Comparison of ENCODE assay signal across 8 cellular contexts in the genomic region with DNA sequence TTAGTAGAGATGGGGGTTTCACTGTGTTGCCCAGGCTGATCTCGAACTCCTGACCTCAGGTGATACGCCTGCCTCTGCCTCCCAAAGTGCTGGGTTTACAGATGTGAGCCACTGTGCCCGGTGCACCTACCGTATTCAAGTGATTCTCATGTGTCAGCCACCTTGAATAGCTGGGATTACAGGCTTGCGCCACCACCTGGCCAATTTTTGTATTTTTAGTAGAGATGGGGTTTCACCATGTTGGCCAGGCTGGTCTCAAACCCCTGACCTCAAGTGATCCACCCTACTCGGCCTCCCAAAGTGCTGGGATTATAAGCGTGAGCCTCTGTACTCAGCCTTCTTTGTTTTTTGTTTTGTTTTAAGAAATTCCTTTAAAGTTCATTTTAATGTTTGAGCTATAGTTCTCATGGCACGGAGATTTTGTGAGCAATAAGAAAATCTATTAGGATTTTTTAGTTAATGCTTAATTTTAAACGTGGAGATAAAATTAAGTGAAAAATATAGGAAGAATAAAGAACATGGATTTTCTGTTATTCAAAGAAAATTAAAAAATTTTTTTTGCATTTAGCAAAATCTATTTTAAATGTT.
DNase-seq lines count a peak whose midpoint lies in the region; ATAC-seq, FAIRE-seq and TF ChIP-seq lines count a peak whose summit lies in the region.

No MANE protein-coding gene starts in this region.

- H3K9me3 ChIP-seq in lung (ENCODE audit: control insufficient read depth in 2 of 2, insufficient read depth in 1 of 2, low read length in 1 of 2) = no peaks in the 10 kb centered on the region
- H3K9me3 ChIP-seq in thyroid gland = no peaks in the 10 kb centered on the region

- WGBS in lung, 2 donors = 74 to 76% methylated on average over 9 of the region's 9 CpGs
- 84% methylated on average over 9 of the region's 9 CpGs for WGBS in thyroid gland, 2 donors

- POLR2A ChIA-PET in GM10248 (lab: Yijun Ruan, JAX) = interaction anchor here (0.9 kb wide), 1 partner anchor 243 kb away, joined by 3 read pairs; a partner anchor contains a TSS

- intact Hi-C loops in thyroid gland (cut with DNase I) = no loop called here

- no peak overlapping the region for H3K4me3 ChIP-seq in brain microvascular endothelial cell (ENCODE audit: low read depth, low read length)
- no peak overlapping the region for H3K4me3 ChIP-seq in lung
- H3K4me3 ChIP-seq in thyroid gland (replicated peaks in 1 of 3) = no peak overlapping the region

- no peaks in the 10 kb centered on the region for H3K36me3 ChIP-seq in brain microvascular endothelial cell (replicated peaks)
- no peaks in the 10 kb centered on the region for H3K36me3 ChIP-seq in lung (ENCODE audit: control insufficient read depth in 2 of 2, insufficient read depth in 2 of 2, low read length in 2 of 2)
- no peaks in the 10 kb centered on the region for H3K36me3 ChIP-seq in thyroid gland

- in situ Hi-C loops in brain microvascular endothelial cell (cut with HindIII; ENCODE audit: low pct_ligation_motif_present, low sequenced_read_pairs) = loop anchor here (25.0 kb wide), 1 partner anchor 346 kb away; no protein-coding TSS in a partner anchor

- CTCF ChIA-PET in GM10248 (lab: Yijun Ruan, JAX) = interaction anchor here (0.6 to 8.0 kb wide), 30 partner anchors 8 to 532 kb away, joined by 3 to 72 read pairs (median 4); a partner anchor contains a TSS

- no peak for TF ChIP-seq POLR2A in thyroid gland (IDR thresholded peaks at IDR 0.05)

- ATAC-seq in HG02759 (IDR thresholded peaks at IDR 0.05; ENCODE audit: unreplicated experiment) (peak; percentile 68), lung (ENCODE audit: insufficient read depth, low FRiP score) (no peak), HG03457 (IDR thresholded peaks at IDR 0.05; ENCODE audit: unreplicated experiment) (no peak)

- FAIRE-seq in RCC 7860 (lab: Jason Lieb, UNC) (no peak), HTR-8/SVneo (lab: Jason Lieb, UNC) (no peak)

- peak; percentile 40 for TF ChIP-seq CTCF in GM10248 (IDR thresholded peaks at IDR 0.05; ENCODE audit: control extremely low read depth, extremely low read depth, low read depth, missing control alignments)
- peak; percentile 56 for TF ChIP-seq CTCF in brain microvascular endothelial cell (IDR thresholded peaks at IDR 0.05; ENCODE audit: low read depth, low read length, missing control alignments)
- TF ChIP-seq CTCF in lung (IDR thresholded peaks at IDR 0.05; ENCODE audit: control extremely low read depth, extremely low read depth) = peak; percentile 8
- peak in 3 of 6 experiments; percentile 34 to 51 (median 48) for TF ChIP-seq CTCF in thyroid gland (IDR thresholded peaks at IDR 0.05)

- no peak overlapping the region for H3K27ac ChIP-seq in brain microvascular endothelial cell
- H3K27ac ChIP-seq in lung (ENCODE audit: low read depth in 1 of 2, low read length in 1 of 2) = no peak overlapping the region
- no peak overlapping the region for H3K27ac ChIP-seq in thyroid gland

- H3K27me3 ChIP-seq in brain microvascular endothelial cell (replicated peaks) = no peaks in the 10 kb centered on the region
- no peaks in the 10 kb centered on the region for H3K27me3 ChIP-seq in lung (ENCODE audit: control insufficient read depth, insufficient read depth)
- no peaks in the 10 kb centered on the region for H3K27me3 ChIP-seq in thyroid gland

- DNase-seq in GM10248 (ENCODE audit: extremely low spot score) = no peak
- peak; percentile 27 for DNase-seq in RCC 7860 (ENCODE audit: low spot score)
- peak; percentile 56 for DNase-seq in brain microvascular endothelial cell
- DNase-seq in lung (ENCODE audit: low spot score) = peak; percentile 45
- peak; percentile 19 to 38 for DNase-seq in thyroid gland
- no peak for DNase-seq in HTR-8/SVneo (ENCODE audit: insufficient read length, low spot score)

- peaks cover 0 to 2% of the 10 kb centered on the region in 2 donors for H3K4me1 ChIP-seq in lung (ENCODE audit: control insufficient read depth in 2 of 2, insufficient read depth in 2 of 2, low read length in 2 of 2)
- peaks cover 0 to 6% of the 10 kb centered on the region in 2 donors for H3K4me1 ChIP-seq in thyroid gland

Comparison
In these comparisons a context has a peak if more than half of its experiments do, and no peak if none do; other contexts are left out.
1. DNase-seq: peak in RCC 7860 (single experiment), brain microvascular endothelial cell (single experiment), lung (single experiment) and thyroid gland (2 of 2); none in GM10248 (single experiment) and HTR-8/SVneo (single experiment).